8 cellular contexts compared by ENCODE assay signal in genomic region chr12:12349711-12350665, GRCh38. TPM values are rescaled to one million over a fixed set of nuclear protein-coding genes. Genes with fewer than 3 reads are reported as not detected.
DNase-seq lines count a peak whose midpoint lies in the region; ATAC-seq and TF ChIP-seq lines count a peak whose summit lies in the region.

Gene MANSC1, minus strand, starts transcription at chr12:12350242. Its CDS starts 6,928 bp downstream, at chr12:12343314.

- no peaks in the 10 kb centered on the region for H3K36me3 Mint-ChIP-seq in stimulated activated naive B cell treated with anti-CD40 and anti-IgM and Interleukin-4, amounts not matched to agents 10 μg/mL and 1 μg/mL and 100 μg/mL, for 72 hours

- peaks cover 3 to 9% of the 10 kb centered on the region in 2 donors for H3K4me1 Mint-ChIP-seq in stimulated activated naive B cell treated with anti-CD40 and anti-IgM and Interleukin-4, amounts not matched to agents 10 μg/mL and 1 μg/mL and 100 μg/mL, for 72 hours

- no peaks in the 10 kb centered on the region for H3K9me3 Mint-ChIP-seq in stimulated activated naive B cell treated with anti-CD40 and anti-IgM and Interleukin-4, amounts not matched to agents 10 μg/mL and 1 μg/mL and 100 μg/mL, for 72 hours

- H3K27me3 Mint-ChIP-seq in stimulated activated naive B cell treated with anti-CD40 and anti-IgM and Interleukin-4, amounts not matched to agents 10 μg/mL and 1 μg/mL and 100 μg/mL, for 72 hours = no peaks in the 10 kb centered on the region

- peaks cover 11% of the 10 kb centered on the region for H3K27me3 ChIP-seq in H7 (ENCODE audit: control insufficient read depth, insufficient read depth, low read length)

- H3K27ac Mint-ChIP-seq in stimulated activated naive B cell treated with anti-CD40 and anti-IgM and Interleukin-4, amounts not matched to agents 10 μg/mL and 1 μg/mL and 100 μg/mL, for 72 hours = peak within 1 kb of the TSS; percentile 37

- ATAC-seq in mucosa of descending colon = peak; percentile 83
- ATAC-seq in stimulated activated naive B cell treated with anti-CD40 and anti-IgM and Interleukin-4, amounts not matched to agents 10 μg/mL and 1 μg/mL and 100 μg/mL, for 72 hours (replicated peaks) = peak; percentile 84 to 88
- no peak for ATAC-seq in HG03139 (IDR thresholded peaks at IDR 0.05; ENCODE audit: unreplicated experiment)

- no peaks in the 10 kb centered on the region for H3K36me3 ChIP-seq in H7 (replicated peaks; ENCODE audit: control insufficient read depth, insufficient read depth, low read length)
- H3K36me3 ChIP-seq in mucosa of descending colon (ENCODE audit: low read depth) = no peaks in the 10 kb centered on the region

- no peak for DNase-seq in AG09319 (ENCODE audit: extremely low read depth, low read depth)
- peak; percentile 89 for DNase-seq in H7
- peak; percentile 15 for DNase-seq in NCI-H748 treated with DMSO at 0.1 percent for 48 hours (lab: John Stamatoyannopoulos, UW)
- DNase-seq in activated T-cell treated with anti-CD3 and anti-CD28 coated beads, Interleukin-2, amount 50 U/mL, for 48 hours = peak; percentile 60 to 67
- no peak for DNase-seq in epithelial cell of proximal tubule (ENCODE audit: low read depth)
- peak; percentile 80 to 90 (median 89) for DNase-seq in mucosa of descending colon
- DNase-seq in stimulated activated naive B cell treated with anti-CD40 and anti-IgM and Interleukin-4, amounts not matched to agents 10 μg/mL and 1 μg/mL and 100 μg/mL, for 72 hours = peak; percentile 28

- H3K9me3 ChIP-seq in mucosa of descending colon = no peaks in the 10 kb centered on the region

- TF ChIP-seq CTCF in AG09319 (IDR thresholded peaks at IDR 0.05; ENCODE audit: low read depth, low read length) (peak; percentile 9), epithelial cell of proximal tubule (conservative IDR thresholded peaks at IDR 0.05; ENCODE audit: low read depth, low read length) (peak; percentile 42), mucosa of descending colon (IDR thresholded peaks at IDR 0.05) (no peak)

- H3K4me3 ChIP-seq in H7 (ENCODE audit: insufficient read depth, low read depth, low read length) (peak within 1 kb of the TSS; percentile 69), epithelial cell of proximal tubule (ENCODE audit: low read depth, low read length) (peak within 1 kb of the TSS; percentile 73), mucosa of descending colon (peak within 1 kb of the TSS; percentile 44)

- intact Hi-C loops in mucosa of descending colon (cut with DNase I, micrococcal nuclease) = no loop called here

- peak within 1 kb of the TSS; percentile 72 to 76 for H3K4me3 Mint-ChIP-seq in stimulated activated naive B cell treated with anti-CD40 and anti-IgM and Interleukin-4, amounts not matched to agents 10 μg/mL and 1 μg/mL and 100 μg/mL, for 72 hours

- no peaks in the 10 kb centered on the region for H3K4me1 ChIP-seq in mucosa of descending colon (ENCODE audit: low read depth)

RNA-seq across cellular contexts. Expression of gene MANSC1, which starts in this region (rescaled TPM):
- 0.94 and 2.3 TPM in 2 replicates for total RNA-seq in H7 (2014; rRNA removed; shearing (Covaris generic))
- total RNA-seq in epithelial cell of proximal tubule (10.1 and 10.6 TPM in 2 replicates), mucosa of descending colon (10 to 100 TPM; 34.3 to 59.1 (median 46.5) TPM)

Comparison
In these comparisons a context has a peak if more than half of its experiments do, and no peak if none do; other contexts are left out.
1. DNase-seq: peak in H7 (single experiment), NCI-H748 treated with DMSO at 0.1 percent for 48 hours (single experiment), activated T-cell treated with anti-CD3 and anti-CD28 coated beads, Interleukin-2, amount 50 U/mL, for 48 hours (2 of 2), mucosa of descending colon (3 of 3) and stimulated activated naive B cell treated with anti-CD40 and anti-IgM and Interleukin-4, amounts not matched to agents 10 μg/mL and 1 μg/mL and 100 μg/mL, for 72 hours (single experiment); none in AG09319 (single experiment) and epithelial cell of proximal tubule (single experiment).
2. Peak in every context shown above with its lines, with median percentiles within 50 percentile points of each other: H3K4me3 ChIP-seq.